Comparison of ENCODE assay signal across 27 cellular contexts in the genomic region with DNA sequence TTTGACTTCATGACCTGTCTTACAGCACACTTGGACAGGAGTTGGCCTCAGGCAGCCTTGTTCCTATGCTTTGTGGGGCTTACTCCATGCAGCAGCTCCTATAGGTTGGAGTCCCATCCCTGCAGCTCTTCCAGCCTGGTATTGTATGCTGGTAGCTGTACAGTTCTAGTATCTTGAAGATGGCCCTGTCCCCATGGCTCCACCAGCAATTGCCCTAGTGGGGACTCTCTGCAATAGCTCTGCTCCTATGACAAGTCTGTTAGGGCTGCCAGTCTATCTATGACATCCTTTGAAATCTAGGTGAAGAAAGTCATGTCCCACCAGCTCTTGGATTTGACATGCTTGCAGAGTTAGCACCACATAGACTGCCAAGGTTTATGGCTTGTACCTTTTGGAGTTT.
DNase-seq lines count a peak whose midpoint lies in the region; ATAC-seq and TF ChIP-seq lines count a peak whose summit lies in the region.
"Had no signal": no experiment of that assay in that cellular context is flagged by ENCODE, and none has a peak within 500 bp of the region (broad histone marks: within the 10 kb centered on the region; RNA-seq: fewer than 3 reads in every experiment).

No MANE protein-coding gene starts in this region.

- no peak overlapping the region for H3K9ac ChIP-seq in endodermal cell (ENCODE audit: extremely low read depth, low read length, poor library complexity, severe bottlenecking)

- H3K9me3 ChIP-seq in endodermal cell (ENCODE audit: control insufficient read depth, low read length) (peaks cover 15% of the 10 kb centered on the region), ascending aorta (no peaks in the 10 kb centered on the region)

- intact Hi-C loops in ascending aorta (cut with DNase I), result no loop called here

- H3K36me3 Mint-ChIP-seq in endodermal cell (ENCODE audit: low read depth), result no peaks in the 10 kb centered on the region
- H3K36me3 Mint-ChIP-seq: CD4-positive, alpha-beta memory T cell; IgD-negative memory B cell; naive B cell had no signal

- peak; percentile 45 for ATAC-seq in GM18870 (IDR thresholded peaks at IDR 0.05; ENCODE audit: unreplicated experiment)
- no peak for ATAC-seq in GM21515 (IDR thresholded peaks at IDR 0.05; ENCODE audit: unreplicated experiment)
- no peak for ATAC-seq in GM21825 (IDR thresholded peaks at IDR 0.05; ENCODE audit: unreplicated experiment)
- ATAC-seq: heart right ventricle, left cardiac atrium had no signal

- H3K36me3 ChIP-seq in endodermal cell (ENCODE audit: control insufficient read depth, insufficient read depth, low read length), result no peaks in the 10 kb centered on the region
- H3K36me3 ChIP-seq in ascending aorta, result no peaks in the 10 kb centered on the region
- H3K36me3 ChIP-seq: heart right ventricle, tibial nerve had no signal

- H3K27me3 ChIP-seq in endodermal cell (ENCODE audit: control insufficient read depth, insufficient read depth, low read length, poor library complexity, severe bottlenecking), result no peaks in the 10 kb centered on the region
- H3K27me3 ChIP-seq in ascending aorta, result no peaks in the 10 kb centered on the region
- H3K27me3 ChIP-seq: heart right ventricle, tibial nerve had no signal

- TF ChIP-seq CTCF in endodermal cell (conservative IDR thresholded peaks at IDR 0.05), result peak; percentile 40
- no peak for TF ChIP-seq CTCF in ascending aorta (IDR thresholded peaks at IDR 0.05)

- H3K4me3 ChIP-seq in endodermal cell (ENCODE audit: low read length), result no peak overlapping the region
- H3K4me3 ChIP-seq in ascending aorta, result no peak overlapping the region
- H3K4me3 ChIP-seq: heart right ventricle, tibial nerve had no signal

- H3K27me3 Mint-ChIP-seq in endodermal cell (ENCODE audit: insufficient read depth), result no peaks in the 10 kb centered on the region
- H3K27me3 Mint-ChIP-seq: activated B cell treated with CpG ODN at 0.5 μM for 24 hours; CD4-positive, alpha-beta memory T cell; central memory CD8-positive, alpha-beta T cell; IgD-negative memory B cell; naive B cell; stimulated activated naive CD8-positive, alpha-beta T cell treated with anti-CD3 and anti-CD28 coated beads, Interleukin-15, Interleukin-2, amounts not matched to agents 100 ng/mL and 50 ng/mL, for 24 hours had no signal

- H3K9me3 Mint-ChIP-seq in endodermal cell, result peaks cover 17% of the 10 kb centered on the region
- H3K9me3 Mint-ChIP-seq: activated B cell treated with CpG ODN at 0.5 μM for 24 hours; central memory CD8-positive, alpha-beta T cell; HFFc6; stimulated activated naive CD8-positive, alpha-beta T cell treated with anti-CD3 and anti-CD28 coated beads, Interleukin-15, Interleukin-2, amounts not matched to agents 100 ng/mL and 50 ng/mL, for 24 hours had no signal

- DNase-seq in DMS 273 (lab: John Stamatoyannopoulos, UW; ENCODE audit: unreplicated experiment), result peak; percentile 8
- no peak for DNase-seq in DMS 273 treated with DMSO at 0.1 percent for 48 hours (lab: John Stamatoyannopoulos, UW)
- DNase-seq in HuH-7 (ENCODE audit: low spot score), result peak; percentile 1
- peak; percentile 40 for DNase-seq in endodermal cell
- no peak for DNase-seq in ascending aorta (ENCODE audit: low spot score in 2 of 2)
- DNase-seq: activated B cell treated with CpG ODN at 0.5 μM for 24 hours; activated naive CD4-positive, alpha-beta T cell treated with anti-CD3 and anti-CD28 coated beads, Interleukin-2, amount 50 U/mL, for 16 hours; activated T-cell treated with anti-CD3 and anti-CD28 coated beads, Interleukin-2, amount 50 U/mL, for 72 hours; aorta; CD4-positive, alpha-beta memory T cell; heart right ventricle; HFFc6; left cardiac atrium; mesenchymal stem cell; naive B cell; NCI-H146; NCI-H526 treated with DMSO at 0.1 percent for 48 hours; retina; stimulated activated CD4-positive, alpha-beta T cell treated with anti-CD3 and anti-CD28 coated beads, Interleukin-2, amount 100 ng/mL, for 48 hours had no signal

- H3K4me3 Mint-ChIP-seq in endodermal cell, result no peak overlapping the region
- H3K4me3 Mint-ChIP-seq: activated B cell treated with CpG ODN at 0.5 μM for 24 hours; activated T-cell treated with anti-CD3 and anti-CD28 coated beads, Interleukin-2, amount 50 U/mL, for 72 hours; CD4-positive, alpha-beta memory T cell; central memory CD8-positive, alpha-beta T cell; HFFc6; IgD-negative memory B cell; naive B cell; stimulated activated naive CD8-positive, alpha-beta T cell treated with anti-CD3 and anti-CD28 coated beads, Interleukin-15, Interleukin-2, amounts not matched to agents 100 ng/mL and 50 ng/mL, for 24 hours had no signal

- H3K4me1 Mint-ChIP-seq in endodermal cell, result no peaks in the 10 kb centered on the region
- H3K4me1 Mint-ChIP-seq: activated B cell treated with CpG ODN at 0.5 μM for 24 hours; CD4-positive, alpha-beta memory T cell; central memory CD8-positive, alpha-beta T cell; IgD-negative memory B cell; naive B cell had no signal

- H3K27ac ChIP-seq in endodermal cell (ENCODE audit: low read depth, low read length) (no peak overlapping the region), ascending aorta (no peak overlapping the region)
- H3K27ac ChIP-seq: 22Rv1, heart right ventricle, tibial nerve had no signal

- H3K4me1 ChIP-seq in endodermal cell (ENCODE audit: control insufficient read depth, insufficient read depth, low read length) (no peaks in the 10 kb centered on the region), ascending aorta (peaks cover 0 to 8% of the 10 kb centered on the region in 2 donors)
- H3K4me1 ChIP-seq: tibial nerve had no signal

- no peak overlapping the region for H3K27ac Mint-ChIP-seq in endodermal cell
- H3K27ac Mint-ChIP-seq: activated B cell treated with CpG ODN at 0.5 μM for 24 hours; activated T-cell treated with anti-CD3 and anti-CD28 coated beads, Interleukin-2, amount 50 U/mL, for 72 hours; CD4-positive, alpha-beta memory T cell; HFFc6; IgD-negative memory B cell; naive B cell; stimulated activated naive CD8-positive, alpha-beta T cell treated with anti-CD3 and anti-CD28 coated beads, Interleukin-15, Interleukin-2, amounts not matched to agents 100 ng/mL and 50 ng/mL, for 24 hours had no signal

Comparison
In these comparisons a context has a peak if more than half of its experiments do, and no peak if none do; other contexts are left out.
1. DNase-seq: peak in DMS 273 (single experiment), HuH-7 (single experiment) and endodermal cell (single experiment); none in DMS 273 treated with DMSO at 0.1 percent for 48 hours (single experiment) and ascending aorta (0 of 2).